12 cellular contexts compared by ENCODE assay signal in genomic region chr18:10188971-10189810, GRCh38.
A peak's percentile ranks its signal among the peaks of the same experiment; 100 is the strongest.
DNase-seq lines count a peak whose midpoint lies in the region; ATAC-seq and TF ChIP-seq lines count a peak whose summit lies in the region.
"Had no signal": no experiment of that assay in that cellular context is flagged by ENCODE, and none has a peak within 500 bp of the region (broad histone marks: within the 10 kb centered on the region; RNA-seq: fewer than 3 reads in every experiment).

No MANE protein-coding gene starts in this region.

- no peak overlapping the region for H3K4me3 Mint-ChIP-seq in nephron progenitor cell

- H3K9me3 ChIP-seq in BLaER1 treated with 17β-estradiol and CSF1 and Interleukin-3, amounts not matched to agents 10 nM and 100 nM (replicated peaks in 1 of 11) = peaks cover 9 to 32% (median 19%) of the 10 kb centered on the region in 11 experiments; a peak in 21 of 22 replicates
- H3K9me3 ChIP-seq: SJCRH30 had no signal

- ATAC-seq in HG02973 (IDR thresholded peaks at IDR 0.05; ENCODE audit: unreplicated experiment) = no peak

- no peak overlapping the region for H3K4me3 ChIP-seq in BLaER1 treated with 17β-estradiol and CSF1 and Interleukin-3, amounts not matched to agents 10 nM and 100 nM
- H3K4me3 ChIP-seq: SJCRH30 had no signal

- peak overlapping the region; percentile 60 for H3K27ac Mint-ChIP-seq in nephron progenitor cell

- H3K27ac ChIP-seq in BLaER1 treated with 17β-estradiol and CSF1 and Interleukin-3, amounts not matched to agents 10 nM and 100 nM = no peak overlapping the region
- H3K27ac ChIP-seq: SJCRH30 had no signal

- peaks cover 0 to 21% (median 8%) of the 10 kb centered on the region in 10 experiments; a peak in 11 of 20 replicates for H3K4me1 ChIP-seq in BLaER1 treated with 17β-estradiol and CSF1 and Interleukin-3, amounts not matched to agents 10 nM and 100 nM
- H3K4me1 ChIP-seq: SJCRH30 had no signal

- H4K20me1 ChIP-seq in BLaER1 treated with 17β-estradiol and CSF1 and Interleukin-3, amounts not matched to agents 10 nM and 100 nM = no peaks in the 10 kb centered on the region

- no peaks in the 10 kb centered on the region for H3K27me3 ChIP-seq in BLaER1 treated with 17β-estradiol and CSF1 and Interleukin-3, amounts not matched to agents 10 nM and 100 nM
- H3K27me3 ChIP-seq: SJCRH30 had no signal

- peaks cover 3% of the 10 kb centered on the region for H3K27me3 Mint-ChIP-seq in nephron progenitor cell (ENCODE audit: low read depth, poor library complexity)

- H3K4me1 Mint-ChIP-seq in nephron progenitor cell = peaks cover 20% of the 10 kb centered on the region

- no peaks in the 10 kb centered on the region for H3K36me3 Mint-ChIP-seq in nephron progenitor cell (ENCODE audit: low read depth)

- H3K9me3 Mint-ChIP-seq in nephron progenitor cell = peaks cover 26% of the 10 kb centered on the region

- peak; percentile 56 for DNase-seq in NCI-H146 (lab: John Stamatoyannopoulos, UW)
- DNase-seq in fibroblast of gingiva (ENCODE audit: low read depth) = peak; percentile 35
- DNase-seq in nephron progenitor cell = no peak
- no peak for DNase-seq in Ammon's horn (ENCODE audit: low spot score)
- DNase-seq in activated CD8-positive, alpha-beta memory T cell treated with anti-CD3 and anti-CD28 coated beads for 24 hours = no peak
- no peak for DNase-seq in stimulated activated CD4-positive, alpha-beta T cell treated with anti-CD3 and anti-CD28 coated beads, Interleukin-2, amount 100 ng/mL, for 48 hours
- DNase-seq: DMS 273 treated with DMSO at 0.1 percent for 48 hours, GOT3, NCI-H1694 treated with DMSO at 0.1 percent for 48 hours, SJCRH30 had no signal

- no peak for TF ChIP-seq CTCF in nephron progenitor cell (IDR thresholded peaks at IDR 0.05)

- H3K9ac ChIP-seq in BLaER1 treated with 17β-estradiol and CSF1 and Interleukin-3, amounts not matched to agents 10 nM and 100 nM = no peak overlapping the region

- H3K36me3 ChIP-seq in BLaER1 treated with 17β-estradiol and CSF1 and Interleukin-3, amounts not matched to agents 10 nM and 100 nM = no peaks in the 10 kb centered on the region
- H3K36me3 ChIP-seq: SJCRH30 had no signal

- peak overlapping the region in 7 of 11 experiments; percentile 3 to 69 (median 35); a peak in 11 of 22 replicates for H3K4me2 ChIP-seq in BLaER1 treated with 17β-estradiol and CSF1 and Interleukin-3, amounts not matched to agents 10 nM and 100 nM

Comparison
In these comparisons a context has a peak if more than half of its experiments do, and no peak if none do; other contexts are left out.
1. DNase-seq: peak in NCI-H146 (single experiment) and fibroblast of gingiva (single experiment); none in nephron progenitor cell (single experiment), Ammon's horn (single experiment), activated CD8-positive, alpha-beta memory T cell treated with anti-CD3 and anti-CD28 coated beads for 24 hours (single experiment) and stimulated activated CD4-positive, alpha-beta T cell treated with anti-CD3 and anti-CD28 coated beads, Interleukin-2, amount 100 ng/mL, for 48 hours (0 of 2).